In genomic region chr15:44536298-44536961, GRCh38 we compare ENCODE assay signal across 1 cellular context.
TF ChIP-seq lines count a peak whose summit lies in the region.

No MANE protein-coding gene starts in this region.

TF ChIP-seq in WTC11, 78 proteins besides CTCF, POLR2A, EP300 and RAD21 (continued from another document):
- TF ChIP-seq FOXP4 (CRISPR knock-in tag; IDR thresholded peaks at IDR 0.05) (peak; percentile 79; the same call in 1 of the 2 replicates), NFE2L1 (CRISPR knock-in tag; IDR thresholded peaks at IDR 0.05) (0 out of 2 replicates have a peak, but pooled peaks have one; percentile 1), HMGXB4 (CRISPR knock-in tag; IDR thresholded peaks at IDR 0.05) (peak; percentile 32; the same call in 1 of the 2 replicates), ZNF423 (CRISPR knock-in tag; IDR thresholded peaks at IDR 0.05) (no peak), USF2 (CRISPR knock-in tag; IDR thresholded peaks at IDR 0.05) (no peak), PRDM15 (CRISPR knock-in tag; IDR thresholded peaks at IDR 0.05) (no peak), ZNF416 (CRISPR knock-in tag; IDR thresholded peaks at IDR 0.05) (no peak), ZNF532 (CRISPR knock-in tag; IDR thresholded peaks at IDR 0.05; ENCODE audit: borderline replicate concordance) (no peak), NR3C1 (CRISPR knock-in tag; conservative IDR thresholded peaks at IDR 0.05; ENCODE audit: low read depth) (no peak), ZNF121 (CRISPR knock-in tag; IDR thresholded peaks at IDR 0.05) (no peak), TP53 (CRISPR knock-in tag; IDR thresholded peaks at IDR 0.05) (no peak), OVOL2 (CRISPR knock-in tag; IDR thresholded peaks at IDR 0.05; ENCODE audit: borderline replicate concordance) (no peak)
